In the genomic region with DNA sequence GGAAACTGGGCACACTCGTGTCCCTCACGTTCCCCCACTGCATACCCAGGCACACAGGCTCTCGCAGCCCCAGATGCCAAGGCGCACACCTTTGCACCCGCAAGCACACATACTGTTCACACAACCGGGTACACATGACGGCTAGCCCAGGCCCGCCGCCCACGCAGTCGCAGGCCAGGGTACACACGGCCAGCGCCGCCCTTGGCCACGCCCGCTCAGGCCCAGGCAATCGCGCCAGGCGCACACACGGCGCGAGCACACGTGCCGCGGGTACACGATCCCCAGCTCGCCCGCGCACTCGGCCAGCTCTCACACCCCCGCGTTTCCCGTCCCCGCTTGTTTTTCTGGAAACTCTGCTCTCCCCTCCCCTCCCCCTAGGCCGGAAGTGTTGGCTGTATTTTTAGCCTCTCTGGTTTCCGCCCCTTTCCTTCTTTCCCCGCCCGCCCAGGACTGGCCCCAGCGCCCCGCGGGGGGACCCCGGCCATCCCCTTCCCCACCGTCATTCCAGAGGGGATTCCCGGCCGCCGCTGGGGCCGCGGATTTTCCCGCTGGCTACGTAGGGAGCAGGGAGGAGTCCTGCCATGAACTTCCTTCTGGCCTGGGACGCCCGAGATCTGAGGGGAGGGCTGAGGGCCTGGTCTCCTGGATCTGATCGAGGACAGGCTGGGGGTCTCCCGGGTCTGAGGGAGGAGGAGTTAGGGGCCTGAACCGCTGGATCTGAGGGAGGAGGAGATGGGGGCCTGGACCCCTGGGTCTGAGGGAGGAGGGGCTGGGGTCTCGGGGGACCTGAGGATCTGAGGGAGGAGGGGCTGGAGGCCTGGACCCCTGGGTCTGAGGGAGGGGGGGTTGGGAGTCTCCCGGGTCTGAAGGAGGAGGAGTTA, we compare ENCODE assay signal across 1 cellular context.
TF ChIP-seq lines count a peak whose summit lies in the region.

No MANE protein-coding gene starts in this region.

TF ChIP-seq in K562, 482 proteins besides CTCF, POLR2A, EP300 and RAD21 (continued from another document and continues in another):
- TF ChIP-seq, protein P1, sequence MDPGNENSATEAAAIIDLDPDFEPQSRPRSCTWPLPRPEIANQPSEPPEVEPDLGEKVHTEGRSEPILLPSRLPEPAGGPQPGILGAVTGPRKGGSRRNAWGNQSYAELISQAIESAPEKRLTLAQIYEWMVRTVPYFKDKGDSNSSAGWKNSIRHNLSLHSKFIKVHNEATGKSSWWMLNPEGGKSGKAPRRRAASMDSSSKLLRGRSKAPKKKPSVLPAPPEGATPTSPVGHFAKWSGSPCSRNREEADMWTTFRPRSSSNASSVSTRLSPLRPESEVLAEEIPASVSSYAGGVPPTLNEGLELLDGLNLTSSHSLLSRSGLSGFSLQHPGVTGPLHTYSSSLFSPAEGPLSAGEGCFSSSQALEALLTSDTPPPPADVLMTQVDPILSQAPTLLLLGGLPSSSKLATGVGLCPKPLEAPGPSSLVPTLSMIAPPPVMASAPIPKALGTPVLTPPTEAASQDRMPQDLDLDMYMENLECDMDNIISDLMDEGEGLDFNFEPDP (CRISPR knock-in tag; IDR thresholded peaks at IDR 0.05) = no peak
- TF ChIP-seq, protein P2, sequence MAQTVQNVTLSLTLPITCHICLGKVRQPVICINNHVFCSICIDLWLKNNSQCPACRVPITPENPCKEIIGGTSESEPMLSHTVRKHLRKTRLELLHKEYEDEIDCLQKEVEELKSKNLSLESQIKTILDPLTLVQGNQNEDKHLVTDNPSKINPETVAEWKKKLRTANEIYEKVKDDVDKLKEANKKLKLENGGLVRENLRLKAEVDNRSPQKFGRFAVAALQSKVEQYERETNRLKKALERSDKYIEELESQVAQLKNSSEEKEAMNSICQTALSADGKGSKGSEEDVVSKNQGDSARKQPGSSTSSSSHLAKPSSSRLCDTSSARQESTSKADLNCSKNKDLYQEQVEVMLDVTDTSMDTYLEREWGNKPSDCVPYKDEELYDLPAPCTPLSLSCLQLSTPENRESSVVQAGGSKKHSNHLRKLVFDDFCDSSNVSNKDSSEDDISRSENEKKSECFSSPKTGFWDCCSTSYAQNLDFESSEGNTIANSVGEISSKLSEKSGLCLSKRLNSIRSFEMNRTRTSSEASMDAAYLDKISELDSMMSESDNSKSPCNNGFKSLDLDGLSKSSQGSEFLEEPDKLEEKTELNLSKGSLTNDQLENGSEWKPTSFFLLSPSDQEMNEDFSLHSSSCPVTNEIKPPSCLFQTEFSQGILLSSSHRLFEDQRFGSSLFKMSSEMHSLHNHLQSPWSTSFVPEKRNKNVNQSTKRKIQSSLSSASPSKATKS (CRISPR knock-in tag; IDR thresholded peaks at IDR 0.05) = no peak
- TF ChIP-seq RNF2 (IDR thresholded peaks at IDR 0.05) (peak; percentile 91), FOXK2 (conservative IDR thresholded peaks at IDR 0.05 in 1 of 2, IDR thresholded peaks at IDR 0.05 in 1 of 2; ENCODE audit: low read depth in 2 of 2) (peak; percentile 67 to 83), HDAC6 (IDR thresholded peaks at IDR 0.05; ENCODE audit: low read depth, low read length) (no peak), EWSR1 (IDR thresholded peaks at IDR 0.05; ENCODE audit: borderline replicate concordance, low read depth, partially characterized antibody) (no peak), ZNF445 (CRISPR knock-in tag; IDR thresholded peaks at IDR 0.05; ENCODE audit: low read depth) (no peak), RUNX1 (IDR thresholded peaks at IDR 0.05; ENCODE audit: low read depth) (peak; percentile 46; the same call in 1 of the 2 replicates), NR4A1 (CRISPR knock-in tag; IDR thresholded peaks at IDR 0.05) (no peak), NR4A1 (tag; IDR thresholded peaks at IDR 0.05) (peak; percentile 80), SRSF1 (IDR thresholded peaks at IDR 0.05; ENCODE audit: low read depth, low read length) (no peak), ETS2 (tag; IDR thresholded peaks at IDR 0.05; ENCODE audit: borderline replicate concordance, poor library complexity, severe bottlenecking) (no peak), POLR3G (IDR thresholded peaks at IDR 0.05; ENCODE audit: extremely low read depth, insufficient read length, insufficient replicate concordance) (no peak), NFIC (IDR thresholded peaks at IDR 0.05) (peak; percentile 37), BCL6 (CRISPR knock-in tag; IDR thresholded peaks at IDR 0.05) (no peak), CBX8 (IDR thresholded peaks at IDR 0.05; ENCODE audit: borderline replicate concordance, extremely low read depth, low read depth, low read length, poor library complexity, severe bottlenecking) (no peak), SMARCC2 (IDR thresholded peaks at IDR 0.05; ENCODE audit: low read depth) (no peak), ZKSCAN3 (CRISPR knock-in tag; IDR thresholded peaks at IDR 0.05) (no peak), SMARCA4 (IDR thresholded peaks at IDR 0.05) (no peak; the same call in 1 of the 2 replicates), ZNF668 (CRISPR knock-in tag; IDR thresholded peaks at IDR 0.05) (no peak), ZNF696 (CRISPR knock-in tag; conservative IDR thresholded peaks at IDR 0.05) (no peak), MBD2 (IDR thresholded peaks at IDR 0.05; ENCODE audit: borderline replicate concordance, low read depth) (0 out of 2 replicates have a peak, but pooled peaks have one; percentile 14), ELF4 (CRISPR knock-in tag; IDR thresholded peaks at IDR 0.05) (0 out of 2 replicates have a peak, but pooled peaks have one; percentile 19), ZNF23 (CRISPR knock-in tag; IDR thresholded peaks at IDR 0.05) (no peak), MEF2A (IDR thresholded peaks at IDR 0.05; ENCODE audit: control insufficient read depth, low read depth, low read length) (peak; percentile 91), TAF1 (IDR thresholded peaks at IDR 0.05; ENCODE audit: control insufficient read depth, extremely low read depth, insufficient read depth, low read length, severe bottlenecking) (no peak), ESRRB (CRISPR knock-in tag; IDR thresholded peaks at IDR 0.05; ENCODE audit: borderline replicate concordance) (no peak), PHTF2 (CRISPR knock-in tag; IDR thresholded peaks at IDR 0.05) (no peak), KLF6 (CRISPR knock-in tag; IDR thresholded peaks at IDR 0.05; ENCODE audit: borderline replicate concordance) (no peak), BRD9 (IDR thresholded peaks at IDR 0.05; ENCODE audit: low read depth, partially characterized antibody) (peak; percentile 46), SMAD2 (IDR thresholded peaks at IDR 0.05; ENCODE audit: low read depth, low read length) (no peak), KAT7 (CRISPR knock-in tag; IDR thresholded peaks at IDR 0.05; ENCODE audit: borderline replicate concordance) (0 out of 2 replicates have a peak, but pooled peaks have one; percentile 17), KDM4B (IDR thresholded peaks at IDR 0.05; ENCODE audit: borderline replicate concordance in 2 of 2, low read depth in 1 of 2) (no peak), ZBTB17 (CRISPR knock-in tag; IDR thresholded peaks at IDR 0.05) (peak; percentile 97), ZNF143 (CRISPR knock-in tag; IDR thresholded peaks at IDR 0.05) (no peak), RB1 (IDR thresholded peaks at IDR 0.05; ENCODE audit: low read depth) (peak; percentile 78), TBL1XR1 (IDR thresholded peaks at IDR 0.05; ENCODE audit: low read length in 2 of 2) (peak in 1 of 2 experiments; percentile 57; a peak in 2 of 4 replicates), FOXK1 (CRISPR knock-in tag; IDR thresholded peaks at IDR 0.05; ENCODE audit: borderline replicate concordance) (peak; percentile 83; the same call in 1 of the 2 replicates), CHD4 (IDR thresholded peaks at IDR 0.05; ENCODE audit: insufficient read depth, insufficient replicate concordance, low read depth, low read length, poor library complexity, severe bottlenecking) (no peak)
- TF ChIP-seq, protein P3, sequence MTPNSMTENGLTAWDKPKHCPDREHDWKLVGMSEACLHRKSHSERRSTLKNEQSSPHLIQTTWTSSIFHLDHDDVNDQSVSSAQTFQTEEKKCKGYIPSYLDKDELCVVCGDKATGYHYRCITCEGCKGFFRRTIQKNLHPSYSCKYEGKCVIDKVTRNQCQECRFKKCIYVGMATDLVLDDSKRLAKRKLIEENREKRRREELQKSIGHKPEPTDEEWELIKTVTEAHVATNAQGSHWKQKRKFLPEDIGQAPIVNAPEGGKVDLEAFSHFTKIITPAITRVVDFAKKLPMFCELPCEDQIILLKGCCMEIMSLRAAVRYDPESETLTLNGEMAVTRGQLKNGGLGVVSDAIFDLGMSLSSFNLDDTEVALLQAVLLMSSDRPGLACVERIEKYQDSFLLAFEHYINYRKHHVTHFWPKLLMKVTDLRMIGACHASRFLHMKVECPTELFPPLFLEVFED (CRISPR knock-in tag; conservative IDR thresholded peaks at IDR 0.05) = no peak
- TF ChIP-seq, protein P4, sequence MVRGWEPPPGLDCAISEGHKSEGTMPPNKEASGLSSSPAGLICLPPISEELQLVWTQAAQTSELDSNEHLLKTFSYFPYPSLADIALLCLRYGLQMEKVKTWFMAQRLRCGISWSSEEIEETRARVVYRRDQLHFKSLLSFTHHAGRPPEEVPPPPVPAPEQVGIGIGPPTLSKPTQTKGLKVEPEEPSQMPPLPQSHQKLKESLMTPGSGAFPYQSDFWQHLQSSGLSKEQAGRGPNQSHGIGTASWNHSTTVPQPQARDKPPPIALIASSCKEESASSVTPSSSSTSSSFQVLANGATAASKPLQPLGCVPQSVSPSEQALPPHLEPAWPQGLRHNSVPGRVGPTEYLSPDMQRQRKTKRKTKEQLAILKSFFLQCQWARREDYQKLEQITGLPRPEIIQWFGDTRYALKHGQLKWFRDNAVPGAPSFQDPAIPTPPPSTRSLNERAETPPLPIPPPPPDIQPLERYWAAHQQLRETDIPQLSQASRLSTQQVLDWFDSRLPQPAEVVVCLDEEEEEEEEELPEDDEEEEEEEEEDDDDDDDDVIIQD (CRISPR knock-in tag; IDR thresholded peaks at IDR 0.05) = 0 out of 2 replicates have a peak, but pooled peaks have one; percentile 59
- TF ChIP-seq, protein P5, sequence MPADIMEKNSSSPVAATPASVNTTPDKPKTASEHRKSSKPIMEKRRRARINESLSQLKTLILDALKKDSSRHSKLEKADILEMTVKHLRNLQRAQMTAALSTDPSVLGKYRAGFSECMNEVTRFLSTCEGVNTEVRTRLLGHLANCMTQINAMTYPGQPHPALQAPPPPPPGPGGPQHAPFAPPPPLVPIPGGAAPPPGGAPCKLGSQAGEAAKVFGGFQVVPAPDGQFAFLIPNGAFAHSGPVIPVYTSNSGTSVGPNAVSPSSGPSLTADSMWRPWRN (IDR thresholded peaks at IDR 0.05; ENCODE audit: low read depth) = peak; percentile 84
- TF ChIP-seq, protein P6, sequence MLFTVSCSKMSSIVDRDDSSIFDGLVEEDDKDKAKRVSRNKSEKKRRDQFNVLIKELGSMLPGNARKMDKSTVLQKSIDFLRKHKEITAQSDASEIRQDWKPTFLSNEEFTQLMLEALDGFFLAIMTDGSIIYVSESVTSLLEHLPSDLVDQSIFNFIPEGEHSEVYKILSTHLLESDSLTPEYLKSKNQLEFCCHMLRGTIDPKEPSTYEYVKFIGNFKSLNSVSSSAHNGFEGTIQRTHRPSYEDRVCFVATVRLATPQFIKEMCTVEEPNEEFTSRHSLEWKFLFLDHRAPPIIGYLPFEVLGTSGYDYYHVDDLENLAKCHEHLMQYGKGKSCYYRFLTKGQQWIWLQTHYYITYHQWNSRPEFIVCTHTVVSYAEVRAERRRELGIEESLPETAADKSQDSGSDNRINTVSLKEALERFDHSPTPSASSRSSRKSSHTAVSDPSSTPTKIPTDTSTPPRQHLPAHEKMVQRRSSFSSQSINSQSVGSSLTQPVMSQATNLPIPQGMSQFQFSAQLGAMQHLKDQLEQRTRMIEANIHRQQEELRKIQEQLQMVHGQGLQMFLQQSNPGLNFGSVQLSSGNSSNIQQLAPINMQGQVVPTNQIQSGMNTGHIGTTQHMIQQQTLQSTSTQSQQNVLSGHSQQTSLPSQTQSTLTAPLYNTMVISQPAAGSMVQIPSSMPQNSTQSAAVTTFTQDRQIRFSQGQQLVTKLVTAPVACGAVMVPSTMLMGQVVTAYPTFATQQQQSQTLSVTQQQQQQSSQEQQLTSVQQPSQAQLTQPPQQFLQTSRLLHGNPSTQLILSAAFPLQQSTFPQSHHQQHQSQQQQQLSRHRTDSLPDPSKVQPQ (CRISPR knock-in tag; IDR thresholded peaks at IDR 0.05; ENCODE audit: borderline replicate concordance) = peak; percentile 68; the same call in 1 of the 2 replicates
- TF ChIP-seq, protein P7, sequence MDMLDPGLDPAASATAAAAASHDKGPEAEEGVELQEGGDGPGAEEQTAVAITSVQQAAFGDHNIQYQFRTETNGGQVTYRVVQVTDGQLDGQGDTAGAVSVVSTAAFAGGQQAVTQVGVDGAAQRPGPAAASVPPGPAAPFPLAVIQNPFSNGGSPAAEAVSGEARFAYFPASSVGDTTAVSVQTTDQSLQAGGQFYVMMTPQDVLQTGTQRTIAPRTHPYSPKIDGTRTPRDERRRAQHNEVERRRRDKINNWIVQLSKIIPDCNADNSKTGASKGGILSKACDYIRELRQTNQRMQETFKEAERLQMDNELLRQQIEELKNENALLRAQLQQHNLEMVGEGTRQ (CRISPR knock-in tag; IDR thresholded peaks at IDR 0.05) = no peak; the same call in 1 of the 2 replicates
- TF ChIP-seq, protein P8, sequence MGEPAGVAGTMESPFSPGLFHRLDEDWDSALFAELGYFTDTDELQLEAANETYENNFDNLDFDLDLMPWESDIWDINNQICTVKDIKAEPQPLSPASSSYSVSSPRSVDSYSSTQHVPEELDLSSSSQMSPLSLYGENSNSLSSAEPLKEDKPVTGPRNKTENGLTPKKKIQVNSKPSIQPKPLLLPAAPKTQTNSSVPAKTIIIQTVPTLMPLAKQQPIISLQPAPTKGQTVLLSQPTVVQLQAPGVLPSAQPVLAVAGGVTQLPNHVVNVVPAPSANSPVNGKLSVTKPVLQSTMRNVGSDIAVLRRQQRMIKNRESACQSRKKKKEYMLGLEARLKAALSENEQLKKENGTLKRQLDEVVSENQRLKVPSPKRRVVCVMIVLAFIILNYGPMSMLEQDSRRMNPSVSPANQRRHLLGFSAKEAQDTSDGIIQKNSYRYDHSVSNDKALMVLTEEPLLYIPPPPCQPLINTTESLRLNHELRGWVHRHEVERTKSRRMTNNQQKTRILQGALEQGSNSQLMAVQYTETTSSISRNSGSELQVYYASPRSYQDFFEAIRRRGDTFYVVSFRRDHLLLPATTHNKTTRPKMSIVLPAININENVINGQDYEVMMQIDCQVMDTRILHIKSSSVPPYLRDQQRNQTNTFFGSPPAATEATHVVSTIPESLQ (CRISPR knock-in tag; IDR thresholded peaks at IDR 0.05) = no peak
- TF ChIP-seq, protein P9, sequence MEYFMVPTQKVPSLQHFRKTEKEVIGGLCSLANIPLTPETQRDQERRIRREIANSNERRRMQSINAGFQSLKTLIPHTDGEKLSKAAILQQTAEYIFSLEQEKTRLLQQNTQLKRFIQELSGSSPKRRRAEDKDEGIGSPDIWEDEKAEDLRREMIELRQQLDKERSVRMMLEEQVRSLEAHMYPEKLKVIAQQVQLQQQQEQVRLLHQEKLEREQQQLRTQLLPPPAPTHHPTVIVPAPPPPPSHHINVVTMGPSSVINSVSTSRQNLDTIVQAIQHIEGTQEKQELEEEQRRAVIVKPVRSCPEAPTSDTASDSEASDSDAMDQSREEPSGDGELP (CRISPR knock-in tag; IDR thresholded peaks at IDR 0.05; ENCODE audit: borderline replicate concordance) = peak; percentile 86
- TF ChIP-seq, protein P10, sequence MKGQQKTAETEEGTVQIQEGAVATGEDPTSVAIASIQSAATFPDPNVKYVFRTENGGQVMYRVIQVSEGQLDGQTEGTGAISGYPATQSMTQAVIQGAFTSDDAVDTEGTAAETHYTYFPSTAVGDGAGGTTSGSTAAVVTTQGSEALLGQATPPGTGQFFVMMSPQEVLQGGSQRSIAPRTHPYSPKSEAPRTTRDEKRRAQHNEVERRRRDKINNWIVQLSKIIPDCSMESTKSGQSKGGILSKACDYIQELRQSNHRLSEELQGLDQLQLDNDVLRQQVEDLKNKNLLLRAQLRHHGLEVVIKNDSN (CRISPR knock-in tag; IDR thresholded peaks at IDR 0.05) = peak; percentile 85
